ENCODE assay signal across 8 cellular contexts in the genomic region with DNA sequence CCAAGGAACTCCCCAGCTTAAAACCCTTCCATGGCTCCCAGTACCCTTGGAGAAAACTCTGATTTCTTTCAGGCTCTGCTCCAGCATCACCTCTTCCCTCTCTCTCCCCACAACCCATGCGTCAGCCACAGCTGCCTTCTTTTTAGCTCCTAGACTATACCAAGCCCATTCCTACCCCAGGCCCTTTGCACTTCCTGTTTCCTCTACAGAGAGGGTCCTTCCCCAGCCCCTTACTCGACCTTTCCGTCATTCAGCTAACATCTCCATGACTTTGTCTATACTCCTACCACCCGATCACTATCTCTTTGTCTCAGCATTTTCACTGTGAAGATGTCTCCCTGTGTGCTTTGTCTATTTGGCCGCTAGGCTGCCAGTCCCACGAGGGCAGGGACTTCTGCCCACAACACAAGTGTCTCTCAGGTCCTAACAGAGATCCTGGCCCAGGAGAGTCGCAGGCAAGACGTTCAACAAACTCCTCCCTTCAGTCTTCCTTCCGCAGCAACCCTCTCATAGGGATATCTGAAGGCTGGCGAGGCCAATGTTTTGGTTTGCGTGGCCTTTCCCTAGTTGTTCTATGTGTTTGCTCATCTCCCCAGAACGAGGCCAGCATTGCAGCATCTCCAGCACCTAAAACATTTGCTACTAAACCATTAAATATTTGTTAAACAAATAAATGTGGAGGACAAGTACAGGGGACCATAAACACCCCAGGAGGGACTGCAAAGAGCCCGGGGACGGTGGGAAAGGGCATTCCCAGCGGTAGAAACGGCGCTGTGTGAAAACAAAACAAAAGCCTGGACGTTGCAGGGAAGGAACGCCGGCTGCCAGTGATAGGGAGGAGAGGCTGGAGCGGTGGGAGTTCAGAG. TPM values are rescaled to one million over a fixed set of nuclear protein-coding genes. Genes with fewer than 3 reads are reported as not detected.
DNase-seq lines count a peak whose midpoint lies in the region; ATAC-seq, FAIRE-seq and TF ChIP-seq lines count a peak whose summit lies in the region.

No MANE protein-coding gene starts in this region.

- H3K9me3 Mint-ChIP-seq in activated naive CD8-positive, alpha-beta T cell treated with anti-CD3 and anti-CD28 coated beads for 36 hours, result peaks cover 2% of the 10 kb centered on the region

- peak; percentile 83 for FAIRE-seq in A549 (lab: Jason Lieb, UNC)

- peaks cover 18% of the 10 kb centered on the region; the same call in 2 of the 3 replicates for H3K4me1 ChIP-seq in A549
- H3K4me1 ChIP-seq in right lobe of liver, result peaks cover 0 to 16% (median 3%) of the 10 kb centered on the region in 4 donors

- no peak overlapping the region for H3K4me3 ChIP-seq in A549
- H3K4me3 ChIP-seq in right lobe of liver, result peak overlapping the region; percentile 16 to 50 (median 49)

- no peak overlapping the region for H3K27ac Mint-ChIP-seq in activated naive CD8-positive, alpha-beta T cell treated with anti-CD3 and anti-CD28 coated beads for 36 hours

- 42% methylated on average over 21 of the region's 21 CpGs for WGBS in A549 (ENCODE audit: missing lambda C conversion rate)
- 14% methylated on average over 21 of the region's 21 CpGs for WGBS in right lobe of liver (ENCODE audit: insufficient coverage, low coverage, low lambda C conversion rate, missing lambda C conversion rate)

- H3K27me3 ChIP-seq in right lobe of liver, result no peaks in the 10 kb centered on the region

- TF ChIP-seq RAD21 in A549 (conservative IDR thresholded peaks at IDR 0.05 in 1 of 2, IDR thresholded peaks at IDR 0.05 in 1 of 2), result no peak

- peaks cover 64% of the 10 kb centered on the region for H3K27me3 Mint-ChIP-seq in activated naive CD8-positive, alpha-beta T cell treated with anti-CD3 and anti-CD28 coated beads for 36 hours

- peak overlapping the region; percentile 15 for H3K4me3 Mint-ChIP-seq in activated naive CD8-positive, alpha-beta T cell treated with anti-CD3 and anti-CD28 coated beads for 36 hours

- H3K36me3 ChIP-seq in right lobe of liver, result no peaks in the 10 kb centered on the region

- H3K36me3 Mint-ChIP-seq in activated naive CD8-positive, alpha-beta T cell treated with anti-CD3 and anti-CD28 coated beads for 36 hours, result no peaks in the 10 kb centered on the region

- POLR2A ChIA-PET in A549 (lab: Yijun Ruan, JAX), result no interaction called here

- H3K9me3 ChIP-seq in A549, result peaks cover 5% of the 10 kb centered on the region; the same call in 2 of the 3 replicates
- H3K9me3 ChIP-seq in right lobe of liver, result no peaks in the 10 kb centered on the region

- H3K4me2 ChIP-seq in A549, result peak overlapping the region; percentile 10; the same call in 1 of the 3 replicates

- CTCF ChIA-PET in A549 (lab: Yijun Ruan, JAX), result interaction anchor here (0.8 to 4.0 kb wide), 8 partner anchors 9 to 238 kb away, joined by 3 to 47 read pairs (median 4); partner anchors contain the start of gene MAP3K10

- TF ChIP-seq EP300 in A549 (IDR thresholded peaks at IDR 0.05), result no peak

- DNase-seq in A549 (ENCODE audit: low read depth in 1 of 2, low spot score in 1 of 2) (no peak), GM03348 (ENCODE audit: low spot score) (peak; percentile 58), right lobe of liver (no peak), AML-193 (lab: John Stamatoyannopoulos, UW) (no peak), NOMO-1 treated with dmso at 0.1 percent for 144 hours (lab: John Stamatoyannopoulos, UW; ENCODE audit: unreplicated experiment) (no peak)
- no peak for DNase-seq in activated naive CD8-positive, alpha-beta T cell treated with anti-CD3 and anti-CD28 coated beads for 36 hours

- H3K27ac ChIP-seq in A549, result 0 out of 6 replicates have a peak overlapping the region, but pooled peaks of 1 of the 2 experiments have one; percentile 4
- peak overlapping the region in 2 of 3 donors; percentile 29 to 49 for H3K27ac ChIP-seq in right lobe of liver

- TF ChIP-seq POLR2A in A549 (IDR thresholded peaks at IDR 0.05; ENCODE audit: low read length) (no peak), right lobe of liver (IDR thresholded peaks at IDR 0.05) (no peak)

- peak; percentile 8 to 12; a peak in 3 of 6 replicates for ATAC-seq in A549
- ATAC-seq in right lobe of liver, result peak; percentile 24 to 43 (median 36)
- ATAC-seq in HG02642 (IDR thresholded peaks at IDR 0.05; ENCODE audit: poor library complexity, unreplicated experiment), result no peak
- ATAC-seq in HG03135 (IDR thresholded peaks at IDR 0.05; ENCODE audit: unreplicated experiment), result no peak

- intact Hi-C loops in right lobe of liver (cut with DNase I), result loop anchor here in 1 of 2 donors (10.0 kb wide), 1 partner anchor 49 kb away; no protein-coding TSS in a partner anchor

- TF ChIP-seq CTCF in A549 (IDR thresholded peaks at IDR 0.05) (no peak), right lobe of liver (IDR thresholded peaks at IDR 0.05) (peak in 1 of 4 donors; percentile 22)

- H3K4me1 Mint-ChIP-seq in activated naive CD8-positive, alpha-beta T cell treated with anti-CD3 and anti-CD28 coated beads for 36 hours, result peaks cover 34% of the 10 kb centered on the region

TF ChIP-seq in A549, 52 proteins besides CTCF, POLR2A, EP300 and RAD21:
- TF ChIP-seq CBX8 (IDR thresholded peaks at IDR 0.05), result no peak
- no peak for TF ChIP-seq MAFK (IDR thresholded peaks at IDR 0.05; ENCODE audit: partially characterized antibody)
- no peak for TF ChIP-seq TP53 (CRISPR knock-in tag; IDR thresholded peaks at IDR 0.05)
- TF ChIP-seq E2F6 (IDR thresholded peaks at IDR 0.05; ENCODE audit: borderline replicate concordance, low read depth), result no peak
- TF ChIP-seq JUN (IDR thresholded peaks at IDR 0.05), result no peak
- no peak for TF ChIP-seq ATOH8 (CRISPR knock-in tag; IDR thresholded peaks at IDR 0.05; ENCODE audit: low read depth)
- TF ChIP-seq FOSB (CRISPR knock-in tag; IDR thresholded peaks at IDR 0.05), result no peak
- no peak for TF ChIP-seq CEBPB (IDR thresholded peaks at IDR 0.05)
- no peak for TF ChIP-seq MAZ (IDR thresholded peaks at IDR 0.05; ENCODE audit: borderline replicate concordance, low read depth, low read length)
- no peak for TF ChIP-seq KDM5A (IDR thresholded peaks at IDR 0.05)

RNA-seq across cellular contexts. Expression of gene CCNP, which starts 0.8 kb away (rescaled TPM):
- polyA plus RNA-seq in A549 (2011; rRNA removed) (0.10 and 0.17 TPM in 2 replicates), A549 (2017; fragmentation: RNase III; extraction: RNeasy Plus Mini Kit Qiagen cat#74134 plus additional on column Dnase treatment) (0.13 to 0.16 TPM (median 0.15 TPM) in 3 replicates)
- 0.12 and 0.16 TPM in 2 replicates for polyA plus RNA-seq in A549 (2012; cell fraction: cytosol; rRNA removed)
- 1.8 and 2.1 TPM in 2 replicates for polyA plus RNA-seq in A549 (2012; cell fraction: nucleus; rRNA removed)
- 0.21 and 0.34 TPM in 2 replicates for polyA minus RNA-seq in A549 (2011; rRNA and poly(A)+ RNA removed)
- not detected for total RNA-seq in activated naive CD8-positive, alpha-beta T cell treated with anti-CD3 and anti-CD28 coated beads for 36 hours
- 1 to 10 TPM; 1.5 to 8.7 (median 3.9) TPM for total RNA-seq in right lobe of liver

RNA-seq across cellular contexts. Expression of gene TTC9B, which starts 7.5 kb away (rescaled TPM):
- polyA plus RNA-seq in A549 (2011; rRNA removed), result not detected in 2 replicates
- polyA plus RNA-seq in A549 (2012; cell fraction: cytosol; rRNA removed), result 0.04 TPM in 1 of 2 replicates, not detected in the other
- polyA plus RNA-seq in A549 (2012; cell fraction: nucleus; rRNA removed), result 0.08 and 0.21 TPM in 2 replicates
- polyA plus RNA-seq in A549 (2017; fragmentation: RNase III; extraction: RNeasy Plus Mini Kit Qiagen cat#74134 plus additional on column Dnase treatment), result 0.04 TPM in 1 of 3 replicates, not detected in the others
- polyA minus RNA-seq in A549 (2011; rRNA and poly(A)+ RNA removed), result not detected in 2 replicates
- total RNA-seq in activated naive CD8-positive, alpha-beta T cell treated with anti-CD3 and anti-CD28 coated beads for 36 hours, result not detected
- not detected for total RNA-seq in right lobe of liver

RNA-seq across cellular contexts. Expression of gene MAP3K10, which starts 34.4 kb away (rescaled TPM):
- polyA plus RNA-seq in A549 (2011; rRNA removed) (6.0 and 6.6 TPM in 2 replicates), A549 (2017; fragmentation: RNase III; extraction: RNeasy Plus Mini Kit Qiagen cat#74134 plus additional on column Dnase treatment) (15.0 to 21.0 TPM (median 19.5 TPM) in 3 replicates)
- polyA plus RNA-seq in A549 (2012; cell fraction: cytosol; rRNA removed), result 10.1 and 14.2 TPM in 2 replicates
- 30.4 and 39.4 TPM in 2 replicates for polyA plus RNA-seq in A549 (2012; cell fraction: nucleus; rRNA removed)
- 12.0 and 13.0 TPM in 2 replicates for polyA minus RNA-seq in A549 (2011; rRNA and poly(A)+ RNA removed)
- 1 to 10 TPM; 8.3 to 9.3 TPM for total RNA-seq in activated naive CD8-positive, alpha-beta T cell treated with anti-CD3 and anti-CD28 coated beads for 36 hours
- total RNA-seq in right lobe of liver, result 1 to 10 TPM; 4.2 to 7.0 (median 6.5) TPM

RNA-seq across cellular contexts. Expression of gene AKT2, which starts 59.5 kb away (rescaled TPM):
- polyA plus RNA-seq in A549 (2011; rRNA removed) (159 and 180 TPM in 2 replicates), A549 (2017; fragmentation: RNase III; extraction: RNeasy Plus Mini Kit Qiagen cat#74134 plus additional on column Dnase treatment) (125 to 136 TPM (median 132 TPM) in 3 replicates)
- 180 and 209 TPM in 2 replicates for polyA plus RNA-seq in A549 (2012; cell fraction: cytosol; rRNA removed)
- 545 and 598 TPM in 2 replicates for polyA plus RNA-seq in A549 (2012; cell fraction: nucleus; rRNA removed)
- 241 and 264 TPM in 2 replicates for polyA minus RNA-seq in A549 (2011; rRNA and poly(A)+ RNA removed)
- total RNA-seq in activated naive CD8-positive, alpha-beta T cell treated with anti-CD3 and anti-CD28 coated beads for 36 hours, result 100 to 1,000 TPM; 139 to 141 TPM
- 100 to 1,000 TPM in 3 of 6 experiments, 10 to 100 TPM in 3; 83.2 to 132 (median 107) TPM for total RNA-seq in right lobe of liver

Comparison
In these comparisons a context has a peak if more than half of its experiments do, and no peak if none do; other contexts are left out.
1. ATAC-seq: peak in A549 (2 of 2) and right lobe of liver (4 of 4); none in HG02642 (single experiment) and HG03135 (single experiment).